ENCODE assay signal across 29 cellular contexts in genomic region chr7:13682626-13683025, GRCh38.
"Had no signal": no experiment of that assay in that cellular context is flagged by ENCODE, and none has a peak within 500 bp of the region (broad histone marks: within the 10 kb centered on the region; RNA-seq: fewer than 3 reads in every experiment).

No MANE protein-coding gene starts in this region.

- H3K4me3 ChIP-seq: adrenal gland, ascending aorta, body of pancreas, breast epithelium, cardiac muscle cell had no signal

- H3K27ac ChIP-seq: adrenal gland, ascending aorta, body of pancreas, brain microvascular endothelial cell, breast epithelium, cardiac muscle cell had no signal

- DNase-seq: activated effector memory CD4-positive, alpha-beta T cell treated with anti-CD3 and anti-CD28 coated beads, Interleukin-2, amount 50 U/mL, for 16 hours; activated effector memory CD4-positive, alpha-beta T cell treated with Interleukin-2 at 50 U/mL for 16 hours; activated gamma-delta T cell; activated gamma-delta T cell treated with Interleukin-2 at 50 U/mL for 16 hours; activated naive CD4-positive, alpha-beta T cell treated with anti-CD3 and anti-CD28 coated beads for 36 hours; activated naive CD4-positive, alpha-beta T cell treated with anti-CD3 and anti-CD28 coated beads, Interleukin-2, amount 10 ng/mL, durations not matched to agents 7 days and 5 days; activated naive CD4-positive, alpha-beta T cell treated with anti-CD3 and anti-CD28 coated beads, Interleukin-2, amount 50 U/mL, for 16 hours; activated naive CD4-positive, alpha-beta T cell treated with Interleukin-2 at 50 U/mL for 16 hours; activated naive CD8-positive, alpha-beta T cell treated with anti-CD3 and anti-CD28 coated beads for 36 hours; activated naive CD8-positive, alpha-beta T cell treated with anti-CD3 and anti-CD28 coated beads, Interleukin-2, amount 10 ng/mL, durations not matched to agents 7 days and 5 days; activated naive CD8-positive, alpha-beta T cell treated with anti-CD3 and anti-CD28 coated beads, Interleukin-2, amount 50 U/mL, for 24 hours; activated T-cell treated with anti-CD3 and anti-CD28 coated beads for 4 hours; activated T-cell treated with anti-CD3 and anti-CD28 coated beads, Interleukin-2, amount 50 U/mL, for 1 hour; activated T-cell treated with anti-CD3 and anti-CD28 coated beads, Interleukin-2, amount 50 U/mL, for 24 hours; activated T-cell treated with anti-CD3 and anti-CD28 coated beads, Interleukin-2, amount 50 U/mL, for 4 hours; activated T-cell treated with anti-CD3 and anti-CD28 coated beads, Interleukin-2, amount 50 U/mL, for 48 hours; activated T-cell treated with anti-CD3 and anti-CD28 coated beads, Interleukin-2, amount 50 U/mL, for 72 hours; adrenal gland; amniotic stem cell; amygdala; anterior cingulate cortex; aorta; body of pancreas; brain microvascular endothelial cell; central memory CD4-positive, alpha-beta T cell; cerebellar nuclear complex had no signal

- H3K27me3 ChIP-seq: adrenal gland, ascending aorta, body of pancreas, brain microvascular endothelial cell, breast epithelium, cardiac muscle cell had no signal

- H3K4me1 ChIP-seq: adrenal gland, ascending aorta, body of pancreas, breast epithelium had no signal

- H3K36me3 ChIP-seq: adrenal gland, ascending aorta, brain microvascular endothelial cell, breast epithelium, cardiac muscle cell had no signal

- H3K9me3 ChIP-seq: ascending aorta, body of pancreas, breast epithelium had no signal
